In the genomic region with DNA sequence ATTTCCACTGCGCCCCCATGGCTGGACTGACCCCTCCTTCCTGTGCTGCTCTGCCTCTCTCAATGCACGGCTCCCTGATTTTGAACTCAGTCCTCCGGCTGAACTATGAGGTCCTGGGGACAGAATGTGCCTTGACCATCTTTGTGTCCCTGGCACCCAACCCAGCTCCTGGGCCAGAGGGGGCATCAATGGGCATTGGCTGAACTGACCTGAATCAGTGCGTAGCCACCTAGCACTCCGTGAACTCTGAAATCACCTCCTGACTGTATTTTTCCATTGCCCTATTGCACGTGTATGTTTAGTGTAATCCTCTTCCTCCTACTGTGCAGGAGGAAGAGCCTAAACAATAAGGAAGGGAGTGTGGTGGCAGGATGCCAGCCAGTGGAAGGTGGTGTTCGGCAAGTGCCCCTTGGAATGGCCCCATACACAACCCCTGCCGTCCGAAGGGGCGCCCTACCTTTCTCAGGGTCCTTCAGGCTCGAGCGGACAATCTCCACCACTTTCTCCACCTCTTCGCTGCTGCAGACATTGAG, we compare ENCODE assay signal across 1 cellular context.
TF ChIP-seq lines count a peak whose summit lies in the region.

No MANE protein-coding gene starts in this region.

TF ChIP-seq in IMR-90, 13 proteins besides CTCF, POLR2A, EP300 and RAD21:
- TF ChIP-seq MXI1 (IDR thresholded peaks at IDR 0.05; ENCODE audit: borderline replicate concordance, low read depth, low read length) (no peak), CEBPB (IDR thresholded peaks at IDR 0.05; ENCODE audit: low read depth, low read length) (no peak), MAFK (IDR thresholded peaks at IDR 0.05; ENCODE audit: low read depth, low read length) (no peak), MAZ (IDR thresholded peaks at IDR 0.05; ENCODE audit: borderline replicate concordance, low read depth, low read length) (no peak), FOS (IDR thresholded peaks at IDR 0.05; ENCODE audit: low read depth, low read length) (no peak), RFX5 (IDR thresholded peaks at IDR 0.05; ENCODE audit: low read depth, low read length) (no peak), BHLHE40 (IDR thresholded peaks at IDR 0.05; ENCODE audit: low read depth, low read length) (no peak), CHD1 (IDR thresholded peaks at IDR 0.05; ENCODE audit: low read depth, low read length) (no peak), SMC3 (IDR thresholded peaks at IDR 0.05; ENCODE audit: low read depth, low read length) (no peak), RCOR1 (IDR thresholded peaks at IDR 0.05; ENCODE audit: insufficient replicate concordance, low read length) (no peak), NFE2L2 (IDR thresholded peaks at IDR 0.05; ENCODE audit: low read depth, low read length) (no peak)
- TF ChIP-seq, protein P1, sequence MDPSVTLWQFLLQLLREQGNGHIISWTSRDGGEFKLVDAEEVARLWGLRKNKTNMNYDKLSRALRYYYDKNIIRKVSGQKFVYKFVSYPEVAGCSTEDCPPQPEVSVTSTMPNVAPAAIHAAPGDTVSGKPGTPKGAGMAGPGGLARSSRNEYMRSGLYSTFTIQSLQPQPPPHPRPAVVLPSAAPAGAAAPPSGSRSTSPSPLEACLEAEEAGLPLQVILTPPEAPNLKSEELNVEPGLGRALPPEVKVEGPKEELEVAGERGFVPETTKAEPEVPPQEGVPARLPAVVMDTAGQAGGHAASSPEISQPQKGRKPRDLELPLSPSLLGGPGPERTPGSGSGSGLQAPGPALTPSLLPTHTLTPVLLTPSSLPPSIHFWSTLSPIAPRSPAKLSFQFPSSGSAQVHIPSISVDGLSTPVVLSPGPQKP (IDR thresholded peaks at IDR 0.05; ENCODE audit: borderline replicate concordance, low read depth, low read length) = no peak
- TF ChIP-seq, protein P2, sequence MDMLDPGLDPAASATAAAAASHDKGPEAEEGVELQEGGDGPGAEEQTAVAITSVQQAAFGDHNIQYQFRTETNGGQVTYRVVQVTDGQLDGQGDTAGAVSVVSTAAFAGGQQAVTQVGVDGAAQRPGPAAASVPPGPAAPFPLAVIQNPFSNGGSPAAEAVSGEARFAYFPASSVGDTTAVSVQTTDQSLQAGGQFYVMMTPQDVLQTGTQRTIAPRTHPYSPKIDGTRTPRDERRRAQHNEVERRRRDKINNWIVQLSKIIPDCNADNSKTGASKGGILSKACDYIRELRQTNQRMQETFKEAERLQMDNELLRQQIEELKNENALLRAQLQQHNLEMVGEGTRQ (IDR thresholded peaks at IDR 0.05; ENCODE audit: low read depth, low read length) = no peak
TF ChIP-seq in IMR-90: peak in this region for 0.
